Comparison of ENCODE assay signal across 19 cellular contexts in the genomic region with DNA sequence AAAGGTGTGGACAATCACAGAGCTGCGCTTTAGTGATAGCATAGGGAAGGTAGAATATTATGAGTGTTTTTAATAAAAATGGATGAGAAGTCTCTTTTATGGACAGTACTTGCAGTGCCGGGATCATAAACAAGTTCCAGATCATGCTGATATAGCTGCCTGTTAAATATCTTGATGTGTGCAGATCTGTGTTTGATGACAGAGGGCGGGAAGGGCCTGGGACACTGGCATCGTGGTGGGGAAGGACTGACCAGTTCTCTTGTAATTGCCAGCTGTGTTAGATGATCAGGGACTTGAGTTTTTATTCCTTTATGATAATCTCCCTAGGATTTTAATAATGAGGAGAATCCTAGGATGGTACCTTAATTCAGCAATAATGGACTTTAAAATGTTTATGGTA. TPM values are rescaled to one million over a fixed set of nuclear protein-coding genes. Genes with fewer than 3 reads are reported as not detected.
DNase-seq lines count a peak whose midpoint lies in the region; ATAC-seq and TF ChIP-seq lines count a peak whose summit lies in the region.
"Had no signal": no experiment of that assay in that cellular context is flagged by ENCODE, and none has a peak within 500 bp of the region (broad histone marks: within the 10 kb centered on the region; RNA-seq: fewer than 3 reads in every experiment).

No MANE protein-coding gene starts in this region.

- peaks cover 24 to 63% (median 39%) of the 10 kb centered on the region in 4 donors for H3K4me1 Mint-ChIP-seq in CD4-positive, CD25-positive, alpha-beta regulatory T cell
- peaks cover 55% of the 10 kb centered on the region for H3K4me1 Mint-ChIP-seq in activated T-helper 17 cell treated with anti-CD3 and anti-CD28 coated beads, Interleukin-2, amount 50 U/mL, for 72 hours

- H3K4me1 ChIP-seq in CD4-positive, CD25-positive, alpha-beta regulatory T cell (ENCODE audit: control insufficient read depth, insufficient read depth, low read length, poor library complexity, severe bottlenecking), result no peaks in the 10 kb centered on the region
- H3K4me1 ChIP-seq in tibial artery (peaks cover 0 to 8% (median 0%) of the 10 kb centered on the region in 4 donors), body of pancreas (peaks cover 64% of the 10 kb centered on the region)

- intact Hi-C loops in left colon (cut with DNase I, micrococcal nuclease), result no loop called here
- intact Hi-C loops in tibial artery (cut with DNase I; ENCODE audit: low total_unique reads), result no loop called here
- intact Hi-C loops in body of pancreas (cut with DNase I), result no loop called here

- ATAC-seq in CD4-positive, CD25-positive, alpha-beta regulatory T cell (ENCODE audit: low read depth in 2 of 2), result no peak
- no peak for ATAC-seq in activated T-helper 17 cell treated with anti-CD3 and anti-CD28 coated beads, Interleukin-2, amount 50 U/mL, for 72 hours (replicated peaks)
- ATAC-seq in left colon (peak; percentile 81), GM19324 (IDR thresholded peaks at IDR 0.05; ENCODE audit: low FRiP score, unreplicated experiment) (no peak), HG03520 (IDR thresholded peaks at IDR 0.05; ENCODE audit: unreplicated experiment) (no peak), body of pancreas (no peak)

- peak overlapping the region in 1 of 4 donors; percentile 0 for H3K4me3 Mint-ChIP-seq in CD4-positive, CD25-positive, alpha-beta regulatory T cell
- peak overlapping the region; percentile 73 for H3K4me3 Mint-ChIP-seq in activated T-helper 17 cell treated with anti-CD3 and anti-CD28 coated beads, Interleukin-2, amount 50 U/mL, for 72 hours

- no peak for TF ChIP-seq POLR2A in body of pancreas (IDR thresholded peaks at IDR 0.05)

- H3K36me3 Mint-ChIP-seq in CD4-positive, CD25-positive, alpha-beta regulatory T cell, result peaks cover 24% of the 10 kb centered on the region
- peaks cover 86% of the 10 kb centered on the region for H3K36me3 Mint-ChIP-seq in activated T-helper 17 cell treated with anti-CD3 and anti-CD28 coated beads, Interleukin-2, amount 50 U/mL, for 72 hours (ENCODE audit: low read depth)

- H3K27me3 Mint-ChIP-seq in CD4-positive, CD25-positive, alpha-beta regulatory T cell, result no peaks in the 10 kb centered on the region
- no peaks in the 10 kb centered on the region for H3K27me3 Mint-ChIP-seq in activated T-helper 17 cell treated with anti-CD3 and anti-CD28 coated beads, Interleukin-2, amount 50 U/mL, for 72 hours

- no peak for TF ChIP-seq CTCF in tibial artery (IDR thresholded peaks at IDR 0.05)
- no peak for TF ChIP-seq CTCF in body of pancreas (IDR thresholded peaks at IDR 0.05)

- no peaks in the 10 kb centered on the region for H3K9me3 ChIP-seq in CD4-positive, CD25-positive, alpha-beta regulatory T cell (ENCODE audit: control insufficient read depth in 2 of 2, low read length in 2 of 2)
- H3K9me3 ChIP-seq in tibial artery, result no peaks in the 10 kb centered on the region
- H3K9me3 ChIP-seq in body of pancreas, result no peaks in the 10 kb centered on the region
- H3K9me3 ChIP-seq: adrenal gland, pancreas had no signal

- 56 to 60% methylated on average over 4 of the region's 4 CpGs for WGBS in body of pancreas, 2 donors

- H3K4me3 ChIP-seq in CD4-positive, CD25-positive, alpha-beta regulatory T cell (ENCODE audit: low read depth, low read length), result no peak overlapping the region
- H3K4me3 ChIP-seq in tibial artery (no peak overlapping the region), body of pancreas (no peak overlapping the region)
- H3K4me3 ChIP-seq: adrenal gland, pancreas had no signal

- no peaks in the 10 kb centered on the region for H3K27me3 ChIP-seq in CD4-positive, CD25-positive, alpha-beta regulatory T cell (ENCODE audit: control insufficient read depth, insufficient read depth, low read length)
- H3K27me3 ChIP-seq in tibial artery (no peaks in the 10 kb centered on the region), body of pancreas (no peaks in the 10 kb centered on the region)
- H3K27me3 ChIP-seq: adrenal gland, pancreas had no signal

- H3K36me3 ChIP-seq in CD4-positive, CD25-positive, alpha-beta regulatory T cell (ENCODE audit: control insufficient read depth, insufficient read depth, low read length), result peaks cover 3% of the 10 kb centered on the region
- no peaks in the 10 kb centered on the region for H3K36me3 ChIP-seq in tibial artery
- no peaks in the 10 kb centered on the region for H3K36me3 ChIP-seq in body of pancreas (replicated peaks in 1 of 2; ENCODE audit: insufficient read depth in 1 of 2, low read depth in 2 of 2)
- H3K36me3 ChIP-seq: adrenal gland, pancreas had no signal

- DNase-seq in CD4-positive, CD25-positive, alpha-beta regulatory T cell, result no peak
- DNase-seq in HT-29 (ENCODE audit: low spot score), result peak; percentile 25
- no peak for DNase-seq in left colon
- no peak for DNase-seq in tibial artery
- DNase-seq in body of pancreas, result no peak
- DNase-seq: activated CD4-positive, CD25-positive, alpha-beta regulatory T cell; activated CD8-positive, alpha-beta memory T cell treated with anti-CD3 and anti-CD28 coated beads, Interleukin-2, amount 50 U/mL, for 48 hours; adrenal gland; cerebellar nuclear complex; Kasumi-1; NCI-H187; NCI-H510A; pancreas; small intestine had no signal

- H3K27ac Mint-ChIP-seq in CD4-positive, CD25-positive, alpha-beta regulatory T cell, result peak overlapping the region in 2 of 3 donors; percentile 14 to 53
- H3K27ac Mint-ChIP-seq in activated T-helper 17 cell treated with anti-CD3 and anti-CD28 coated beads, Interleukin-2, amount 50 U/mL, for 72 hours, result peak overlapping the region; percentile 93

- no peaks in the 10 kb centered on the region for H3K9me3 Mint-ChIP-seq in CD4-positive, CD25-positive, alpha-beta regulatory T cell
- no peaks in the 10 kb centered on the region for H3K9me3 Mint-ChIP-seq in activated T-helper 17 cell treated with anti-CD3 and anti-CD28 coated beads, Interleukin-2, amount 50 U/mL, for 72 hours

- H3K27ac ChIP-seq in CD4-positive, CD25-positive, alpha-beta regulatory T cell (ENCODE audit: insufficient read depth, low read length, poor library complexity, severe bottlenecking), result no peak overlapping the region
- H3K27ac ChIP-seq in tibial artery (no peak overlapping the region), body of pancreas (no peak overlapping the region)
- H3K27ac ChIP-seq: HL-60, pancreas had no signal

RNA-seq across cellular contexts. Expression of gene SND1, which starts 14.6 kb away (rescaled TPM):
- total RNA-seq in CD4-positive, CD25-positive, alpha-beta regulatory T cell, result 121 TPM
- 10 to 100 TPM; 84.4 to 87.0 (median 86.8) TPM for polyA plus RNA-seq in CD4-positive, CD25-positive, alpha-beta regulatory T cell
- total RNA-seq in HT-29 (2014; rRNA removed; shearing (Covaris generic)), result 178 and 193 TPM in 2 replicates
- total RNA-seq in activated T-helper 17 cell treated with anti-CD3 and anti-CD28 coated beads, Interleukin-2, amount 50 U/mL, for 72 hours, result 100 to 1,000 TPM; 246 to 256 TPM
- total RNA-seq in left colon (100 to 1,000 TPM; 108 to 123 TPM), body of pancreas (100 to 1,000 TPM; 146 to 155 TPM)

RNA-seq across cellular contexts. Expression of gene PAX4, which starts 48.7 kb away (rescaled TPM):
- not detected for total RNA-seq in CD4-positive, CD25-positive, alpha-beta regulatory T cell
- polyA plus RNA-seq in CD4-positive, CD25-positive, alpha-beta regulatory T cell, result not detected
- total RNA-seq in HT-29 (2014; rRNA removed; shearing (Covaris generic)), result 1.0 and 2.5 TPM in 2 replicates
- not detected for total RNA-seq in activated T-helper 17 cell treated with anti-CD3 and anti-CD28 coated beads, Interleukin-2, amount 50 U/mL, for 72 hours
- total RNA-seq in left colon, result 1 to 10 TPM in 1 of 2 donors, under 1 TPM in 1; 0.98 to 1.6 TPM
- total RNA-seq in body of pancreas, result not detected
- total RNA-seq: adrenal gland, mononuclear cell had no signal
- polyA plus RNA-seq: adrenal gland had no signal
